In the genomic region with DNA sequence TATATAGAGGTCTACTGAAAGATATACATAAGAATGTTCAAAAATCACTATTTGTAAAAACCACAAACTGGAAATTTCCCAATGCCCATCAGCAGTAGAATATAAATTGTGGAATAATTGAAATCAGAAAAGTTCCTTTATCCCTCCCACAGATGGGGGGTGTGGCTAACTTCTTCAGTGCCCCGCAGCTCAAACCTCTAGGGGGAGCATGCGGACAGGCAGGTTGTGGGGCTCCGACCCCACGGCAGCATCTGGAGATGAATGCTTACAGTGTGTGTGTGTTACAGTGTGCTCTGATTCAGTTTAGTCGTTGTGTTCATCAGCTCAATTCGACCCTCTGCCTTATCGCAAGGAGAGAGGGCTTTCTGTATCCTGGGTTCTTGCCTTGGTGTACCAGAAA, we compare ENCODE assay signal across 16 cellular contexts.
A peak's percentile ranks its signal among the peaks of the same experiment; 100 is the strongest.
DNase-seq lines count a peak whose midpoint lies in the region; ATAC-seq and TF ChIP-seq lines count a peak whose summit lies in the region.
"Had no signal": no experiment of that assay in that cellular context is flagged by ENCODE, and none has a peak within 500 bp of the region (broad histone marks: within the 10 kb centered on the region; RNA-seq: fewer than 3 reads in every experiment).

No MANE protein-coding gene starts in this region.

- RAD21 ChIA-PET in HCT116 (lab: Charles Lee; ENCODE audit: low non-redundant PET in 1 of 2, low total read pairs in 2 of 2, uncharacterized antibody in 2 of 2, unreplicated experiment in 2 of 2), result no interaction called here

- intact Hi-C loops in HCT116 (cut with micrococcal nuclease) (loop anchor here (10.0 kb wide), 1 partner anchor 429 kb away; no protein-coding TSS in a partner anchor), heart right ventricle (cut with DNase I) (no loop called here)

- H3K9me3 ChIP-seq in HCT116 (ENCODE audit: control insufficient read depth in 1 of 2, insufficient read depth in 1 of 2, low read depth in 1 of 2, low read length in 2 of 2) (no peaks in the 10 kb centered on the region), heart right ventricle (peaks cover 0 to 11% (median 0%) of the 10 kb centered on the region in 11 donors)
- H3K9me3 ChIP-seq: ovary had no signal

- no peak overlapping the region for H3K4me3 ChIP-seq in HCT116 (replicated peaks in 1 of 2; ENCODE audit: low read depth in 1 of 2, low read length in 2 of 2)
- no peak overlapping the region for H3K4me3 ChIP-seq in fibroblast of villous mesenchyme (ENCODE audit: low read depth, low read length)
- no peak overlapping the region for H3K4me3 ChIP-seq in heart right ventricle
- H3K4me3 ChIP-seq: ovary had no signal

- H3K36me3 ChIP-seq in HCT116 (ENCODE audit: control insufficient read depth in 1 of 2, insufficient read depth in 2 of 2, low read length in 2 of 2), result no peaks in the 10 kb centered on the region
- no peaks in the 10 kb centered on the region for H3K36me3 ChIP-seq in heart right ventricle
- H3K36me3 ChIP-seq: ovary had no signal

- ATAC-seq in HCT116, result peak; percentile 91
- no peak for ATAC-seq in HG03196 (IDR thresholded peaks at IDR 0.05; ENCODE audit: unreplicated experiment)
- ATAC-seq in heart right ventricle, result no peak

- H3K79me2 ChIP-seq in HCT116 (ENCODE audit: insufficient read depth, low read length), result no peaks in the 10 kb centered on the region

- DNase-seq in ELR (ENCODE audit: low read depth), result peak; percentile 3
- DNase-seq in HCT116 (ENCODE audit: low read depth, low spot score), result peak; percentile 18
- DNase-seq in RKO (ENCODE audit: low spot score), result peak; percentile 6
- peak; percentile 2 for DNase-seq in fibroblast of villous mesenchyme (ENCODE audit: low read depth)
- no peak for DNase-seq in NCI-H510A treated with DMSO at 0.1 percent for 48 hours (lab: John Stamatoyannopoulos, UW)
- no peak for DNase-seq in SK-N-DZ (ENCODE audit: low spot score)
- DNase-seq in heart right ventricle, result no peak
- DNase-seq: activated CD4-positive, alpha-beta T cell treated with anti-CD3 and anti-CD28 coated beads, Interleukin-2, amount 50 U/mL, for 4 hours; activated effector memory CD4-positive, alpha-beta T cell treated with anti-CD3 and anti-CD28 coated beads, Interleukin-2, amount 50 U/mL, for 16 hours; CD4-positive, alpha-beta T cell; Kasumi-1; NCI-H187 treated with DMSO at 0.1 percent for 48 hours; ovary; stimulated activated CD4-positive, alpha-beta T cell treated with anti-CD3 and anti-CD28 coated beads, Interleukin-12 subunit alpha, Interleukin-12 subunit beta, amount 100 ng/mL, for 4 hours; T-helper 1 cell had no signal

- peak overlapping the region; percentile 5 for H2AFZ ChIP-seq in HCT116 (ENCODE audit: low read depth, low read length, poor library complexity, severe bottlenecking)

- no peaks in the 10 kb centered on the region for H3K9me2 ChIP-seq in HCT116 (ENCODE audit: insufficient read depth)

- TF ChIP-seq RAD21 in HCT116 (IDR thresholded peaks at IDR 0.05; ENCODE audit: low read depth), result peak; percentile 52

- H3K27me3 ChIP-seq in HCT116 (ENCODE audit: insufficient read depth, low read length), result 0 out of 2 replicates have a peak, but pooled peaks cover 3% of the 10 kb centered on the region
- no peaks in the 10 kb centered on the region for H3K27me3 ChIP-seq in heart right ventricle
- H3K27me3 ChIP-seq: ovary had no signal

- CTCF ChIA-PET in HCT116 (lab: Charles Lee), result no interaction called here

- H3K4me2 ChIP-seq in HCT116 (ENCODE audit: low read length), result no peak overlapping the region

- no peaks in the 10 kb centered on the region for H4K20me1 ChIP-seq in HCT116 (ENCODE audit: insufficient read depth)

- H3K4me1 ChIP-seq in HCT116 (ENCODE audit: control insufficient read depth in 1 of 2, insufficient read depth in 2 of 2, low read length in 2 of 2) (no peaks in the 10 kb centered on the region), heart right ventricle (no peaks in the 10 kb centered on the region)

- WGBS in heart right ventricle, 2 donors, result 57 to 61% methylated on average over 7 of the region's 7 CpGs

- no peak overlapping the region for H3K9ac ChIP-seq in HCT116 (ENCODE audit: low read length)

- POLR2A ChIA-PET in HCT116 (lab: Charles Lee), result no interaction called here

- H3K27ac ChIP-seq in HCT116 (ENCODE audit: low read depth, low read length), result no peak overlapping the region
- no peak overlapping the region for H3K27ac ChIP-seq in heart right ventricle
- H3K27ac ChIP-seq: ovary had no signal

- BruUV-seq in HCT116 (replicated peaks; lab: Mats Ljungman, UMichigan), result no TSS peak

- no peak for TF ChIP-seq POLR2A in HCT116 (IDR thresholded peaks at IDR 0.05; ENCODE audit: borderline replicate concordance, extremely low read depth, insufficient read depth, insufficient read length)

- TF ChIP-seq CTCF in HCT116 (IDR thresholded peaks at IDR 0.05 in 2 of 3, conservative IDR thresholded peaks at IDR 0.05 in 1 of 3; ENCODE audit: borderline replicate concordance in 1 of 3, insufficient read depth in 1 of 3, low read depth in 2 of 3, low read length in 2 of 3), result peak in 2 of 3 experiments; percentile 79 to 82; a peak in 5 of 6 replicates
- TF ChIP-seq CTCF in fibroblast of villous mesenchyme (IDR thresholded peaks at IDR 0.05; ENCODE audit: insufficient read depth, low read depth, low read length), result peak; percentile 24
- TF ChIP-seq CTCF in heart right ventricle (IDR thresholded peaks at IDR 0.05), result no peak

TF ChIP-seq in HCT116, 20 proteins besides CTCF, POLR2A, EP300 and RAD21:
- TF ChIP-seq ELF1 (IDR thresholded peaks at IDR 0.05; ENCODE audit: borderline replicate concordance, low read depth) (no peak), SIN3A (IDR thresholded peaks at IDR 0.05; ENCODE audit: low read depth) (no peak), YY1 (IDR thresholded peaks at IDR 0.05; ENCODE audit: extremely low read depth, insufficient replicate concordance, low read depth, low read length) (no peak), POLR2AphosphoS5 (IDR thresholded peaks at IDR 0.05; ENCODE audit: low read depth, low read length) (no peak), ZNF274 (IDR thresholded peaks at IDR 0.05; ENCODE audit: low read depth, low read length) (no peak), EZH2 (IDR thresholded peaks at IDR 0.05) (no peak), EGR1 (IDR thresholded peaks at IDR 0.05; ENCODE audit: low read depth) (no peak), CBX3 (IDR thresholded peaks at IDR 0.05; ENCODE audit: low read depth) (no peak), TCF7L2 (IDR thresholded peaks at IDR 0.05; ENCODE audit: borderline replicate concordance, extremely low read depth, insufficient read depth, insufficient read length) (no peak), ZFX (IDR thresholded peaks at IDR 0.05) (no peak), JUND (IDR thresholded peaks at IDR 0.05) (no peak), EZH2phosphoT487 (IDR thresholded peaks at IDR 0.05; ENCODE audit: borderline replicate concordance) (no peak), SRF (IDR thresholded peaks at IDR 0.05; ENCODE audit: low read depth) (no peak)
- TF ChIP-seq, protein P1, sequence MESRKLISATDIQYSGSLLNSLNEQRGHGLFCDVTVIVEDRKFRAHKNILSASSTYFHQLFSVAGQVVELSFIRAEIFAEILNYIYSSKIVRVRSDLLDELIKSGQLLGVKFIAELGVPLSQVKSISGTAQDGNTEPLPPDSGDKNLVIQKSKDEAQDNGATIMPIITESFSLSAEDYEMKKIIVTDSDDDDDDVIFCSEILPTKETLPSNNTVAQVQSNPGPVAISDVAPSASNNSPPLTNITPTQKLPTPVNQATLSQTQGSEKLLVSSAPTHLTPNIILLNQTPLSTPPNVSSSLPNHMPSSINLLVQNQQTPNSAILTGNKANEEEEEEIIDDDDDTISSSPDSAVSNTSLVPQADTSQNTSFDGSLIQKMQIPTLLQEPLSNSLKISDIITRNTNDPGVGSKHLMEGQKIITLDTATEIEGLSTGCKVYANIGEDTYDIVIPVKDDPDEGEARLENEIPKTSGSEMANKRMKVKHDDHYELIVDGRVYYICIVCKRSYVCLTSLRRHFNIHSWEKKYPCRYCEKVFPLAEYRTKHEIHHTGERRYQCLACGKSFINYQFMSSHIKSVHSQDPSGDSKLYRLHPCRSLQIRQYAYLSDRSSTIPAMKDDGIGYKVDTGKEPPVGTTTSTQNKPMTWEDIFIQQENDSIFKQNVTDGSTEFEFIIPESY (IDR thresholded peaks at IDR 0.05; ENCODE audit: extremely low read depth, insufficient replicate concordance, low read length), result no peak
- TF ChIP-seq, protein P2, sequence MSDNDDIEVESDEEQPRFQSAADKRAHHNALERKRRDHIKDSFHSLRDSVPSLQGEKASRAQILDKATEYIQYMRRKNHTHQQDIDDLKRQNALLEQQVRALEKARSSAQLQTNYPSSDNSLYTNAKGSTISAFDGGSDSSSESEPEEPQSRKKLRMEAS (IDR thresholded peaks at IDR 0.05), result no peak
- TF ChIP-seq, protein P3, sequence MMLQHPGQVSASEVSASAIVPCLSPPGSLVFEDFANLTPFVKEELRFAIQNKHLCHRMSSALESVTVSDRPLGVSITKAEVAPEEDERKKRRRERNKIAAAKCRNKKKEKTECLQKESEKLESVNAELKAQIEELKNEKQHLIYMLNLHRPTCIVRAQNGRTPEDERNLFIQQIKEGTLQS (IDR thresholded peaks at IDR 0.05), result no peak

Comparison
In these comparisons a context has a peak if more than half of its experiments do, and no peak if none do; other contexts are left out.
1. DNase-seq: peak in ELR (single experiment), HCT116 (single experiment), RKO (single experiment) and fibroblast of villous mesenchyme (single experiment); none in NCI-H510A treated with DMSO at 0.1 percent for 48 hours (single experiment), SK-N-DZ (single experiment) and heart right ventricle (0 of 2).
2. CTCF ChIP-seq: peak in HCT116 (2 of 3) and fibroblast of villous mesenchyme (single experiment); none in heart right ventricle (0 of 9).